In genomic region chr1:156500847-156501686, GRCh38 we compare ENCODE assay signal across 1 cellular context.
TF ChIP-seq lines count a peak whose summit lies in the region.

No MANE protein-coding gene starts in this region.

TF ChIP-seq in HepG2, 621 proteins besides CTCF, POLR2A, EP300 and RAD21 (continued from another document and continues in another):
- no peak for TF ChIP-seq ZNF318 (CRISPR knock-in tag; IDR thresholded peaks at IDR 0.05)
- TF ChIP-seq PHF20 (CRISPR knock-in tag; IDR thresholded peaks at IDR 0.05), result no peak; the same call in 1 of the 2 replicates
- TF ChIP-seq ZNF609 (CRISPR knock-in tag; IDR thresholded peaks at IDR 0.05; ENCODE audit: borderline replicate concordance), result 0 out of 2 replicates have a peak, but pooled peaks have one; percentile 6
- TF ChIP-seq ETV6 (CRISPR knock-in tag; conservative IDR thresholded peaks at IDR 0.05), result no peak
- TF ChIP-seq TRIM24 (CRISPR knock-in tag; IDR thresholded peaks at IDR 0.05), result no peak
- peak; percentile 57; the same call in 1 of the 2 replicates for TF ChIP-seq ZNF784 (CRISPR knock-in tag; IDR thresholded peaks at IDR 0.05; ENCODE audit: borderline replicate concordance)
- no peak for TF ChIP-seq KLF15 (CRISPR knock-in tag; IDR thresholded peaks at IDR 0.05; ENCODE audit: borderline replicate concordance)
- TF ChIP-seq SRSF4 (IDR thresholded peaks at IDR 0.05; ENCODE audit: low read depth, low read length, poor library complexity, severe bottlenecking), result no peak
- peak; percentile 45 for TF ChIP-seq HNRNPLL (IDR thresholded peaks at IDR 0.05; ENCODE audit: low read depth, low read length, poor library complexity, severe bottlenecking)
- TF ChIP-seq ZNF34 (CRISPR knock-in tag; IDR thresholded peaks at IDR 0.05; ENCODE audit: borderline replicate concordance), result no peak
- peak; percentile 70; the same call in 1 of the 2 replicates for TF ChIP-seq CCDC6 (CRISPR knock-in tag; IDR thresholded peaks at IDR 0.05)
- TF ChIP-seq ZSCAN25 (CRISPR knock-in tag; IDR thresholded peaks at IDR 0.05), result peak; percentile 49; the same call in 1 of the 2 replicates
- TF ChIP-seq KDM3A (CRISPR knock-in tag; IDR thresholded peaks at IDR 0.05; ENCODE audit: low read depth), result 0 out of 2 replicates have a peak, but pooled peaks have one; percentile 78
- TF ChIP-seq RAD51 (IDR thresholded peaks at IDR 0.05; ENCODE audit: borderline replicate concordance), result no peak
- no peak for TF ChIP-seq TP53 (CRISPR knock-in tag; conservative IDR thresholded peaks at IDR 0.05)
- peak; percentile 67 for TF ChIP-seq RBM39 (IDR thresholded peaks at IDR 0.05; ENCODE audit: low read depth, low read length, poor library complexity, severe bottlenecking)
- no peak for TF ChIP-seq RARA (CRISPR knock-in tag; IDR thresholded peaks at IDR 0.05)
- TF ChIP-seq MXD4 (CRISPR knock-in tag; IDR thresholded peaks at IDR 0.05), result peak; percentile 59; the same call in 1 of the 2 replicates
- TF ChIP-seq RCOR2 (CRISPR knock-in tag; IDR thresholded peaks at IDR 0.05), result 0 out of 2 replicates have a peak, but pooled peaks have one; percentile 15
- TF ChIP-seq RFX5 (IDR thresholded peaks at IDR 0.05; ENCODE audit: low read depth, low read length), result no peak
- TF ChIP-seq ZNF44 (CRISPR knock-in tag; IDR thresholded peaks at IDR 0.05), result 0 out of 2 replicates have a peak, but pooled peaks have one; percentile 69
- no peak; the same call in none of the 2 replicates for TF ChIP-seq THAP7 (CRISPR knock-in tag; IDR thresholded peaks at IDR 0.05)
- no peak for TF ChIP-seq MLLT10 (CRISPR knock-in tag; IDR thresholded peaks at IDR 0.05)
- TF ChIP-seq HNF1A (IDR thresholded peaks at IDR 0.05; ENCODE audit: low read depth), result no peak
- no peak for TF ChIP-seq HNF1A (CRISPR knock-in tag; IDR thresholded peaks at IDR 0.05; ENCODE audit: borderline replicate concordance)
- TF ChIP-seq ZNF883 (CRISPR knock-in tag; IDR thresholded peaks at IDR 0.05; ENCODE audit: not compliant biosample characterization), result peak; percentile 47
- TF ChIP-seq ZFP41 (CRISPR knock-in tag; IDR thresholded peaks at IDR 0.05; ENCODE audit: borderline replicate concordance), result peak; percentile 55; the same call in 1 of the 2 replicates
- TF ChIP-seq ZNF276 (CRISPR knock-in tag; IDR thresholded peaks at IDR 0.05; ENCODE audit: low read depth), result no peak
- no peak for TF ChIP-seq HNRNPL (IDR thresholded peaks at IDR 0.05; ENCODE audit: low read depth, low read length)
- peak; percentile 91; the same call in 1 of the 2 replicates for TF ChIP-seq BCL3 (CRISPR knock-in tag; IDR thresholded peaks at IDR 0.05)
- no peak for TF ChIP-seq ETS1 (CRISPR knock-in tag; IDR thresholded peaks at IDR 0.05)
- no peak; the same call in 1 of the 2 replicates for TF ChIP-seq ZNF460 (CRISPR knock-in tag; IDR thresholded peaks at IDR 0.05; ENCODE audit: borderline replicate concordance)
- no peak for TF ChIP-seq ZNF207 (IDR thresholded peaks at IDR 0.05; ENCODE audit: borderline replicate concordance)
- no peak for TF ChIP-seq CENPT (CRISPR knock-in tag; IDR thresholded peaks at IDR 0.05; ENCODE audit: low read depth)
